ENCODE assay signal across 22 cellular contexts in the genomic region with DNA sequence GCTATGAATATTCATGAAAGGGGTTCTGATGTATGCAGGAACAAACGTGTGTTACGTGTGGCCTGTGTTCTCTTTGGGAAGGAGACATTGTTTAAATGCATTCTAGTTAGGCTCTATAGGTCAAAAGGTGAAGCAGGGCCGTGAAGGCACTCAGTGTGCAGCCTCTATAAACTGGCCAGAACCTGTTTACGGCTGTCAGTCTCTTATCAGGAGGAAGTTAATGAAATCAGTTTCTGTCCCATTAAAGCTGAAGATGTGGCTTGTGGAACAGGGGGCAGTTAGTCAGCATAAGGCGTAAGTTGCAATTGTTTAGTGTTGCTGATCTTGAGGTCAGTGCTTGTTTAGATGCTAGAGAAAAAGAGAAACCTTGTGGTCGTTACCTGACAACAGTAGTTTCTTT.
DNase-seq lines count a peak whose midpoint lies in the region; ATAC-seq, FAIRE-seq and TF ChIP-seq lines count a peak whose summit lies in the region.
"Had no signal": no experiment of that assay in that cellular context is flagged by ENCODE, and none has a peak within 500 bp of the region (broad histone marks: within the 10 kb centered on the region; RNA-seq: fewer than 3 reads in every experiment).

No MANE protein-coding gene starts in this region.

- DNase-seq in HTR-8/SVneo (ENCODE audit: insufficient read length, low spot score), result no peak
- peak; percentile 14 for DNase-seq in OCI-M1 (lab: John Stamatoyannopoulos, UW)
- peak; percentile 23 for DNase-seq in endodermal cell
- DNase-seq in small intestine, result peak; percentile 48
- DNase-seq in stimulated activated CD4-positive, alpha-beta T cell treated with anti-CD3 and anti-CD28 coated beads, Interleukin-4, amount 100 ng/mL, for 1 hour, result no peak
- DNase-seq in LoVo (ENCODE audit: low spot score), result no peak
- DNase-seq: ACHN; C1 segment of cervical spinal cord; CD8-positive, alpha-beta memory T cell; DMS53; Kasumi-1; NCI-H1105 treated with DMSO at 0.1 percent for 48 hours; NCI-H1694; NCI-H2107; NCI-H2227 treated with DMSO at 0.1 percent for 48 hours; NCI-H524; Right ventricle myocardium superior had no signal

- no peak overlapping the region for H3K4me3 Mint-ChIP-seq in endodermal cell
- H3K4me3 Mint-ChIP-seq: CD8-positive, alpha-beta memory T cell; IgD-negative memory B cell had no signal

- ATAC-seq in HG03025 (IDR thresholded peaks at IDR 0.05; ENCODE audit: low FRiP score, unreplicated experiment) (no peak), GM21367 (IDR thresholded peaks at IDR 0.05; ENCODE audit: unreplicated experiment) (no peak)

- H3K4me3 ChIP-seq in endodermal cell (ENCODE audit: low read length), result no peak overlapping the region
- H3K4me3 ChIP-seq in small intestine (ENCODE audit: low read depth in 1 of 2, low read length in 2 of 2), result no peak overlapping the region
- H3K4me3 ChIP-seq: SK-N-MC had no signal

- H3K27me3 ChIP-seq in endodermal cell (ENCODE audit: control insufficient read depth, insufficient read depth, low read length, poor library complexity, severe bottlenecking) (no peaks in the 10 kb centered on the region), small intestine (ENCODE audit: control insufficient read depth in 2 of 2, insufficient read depth in 2 of 2, low read length in 2 of 2) (no peaks in the 10 kb centered on the region)

- H3K9me3 ChIP-seq in endodermal cell (ENCODE audit: control insufficient read depth, low read length) (no peaks in the 10 kb centered on the region), small intestine (ENCODE audit: control insufficient read depth, low read depth) (no peaks in the 10 kb centered on the region)

- no peaks in the 10 kb centered on the region for H3K4me1 ChIP-seq in endodermal cell (ENCODE audit: control insufficient read depth, insufficient read depth, low read length)
- H3K4me1 ChIP-seq in small intestine (ENCODE audit: control insufficient read depth in 2 of 2, insufficient read depth in 1 of 2, low read depth in 1 of 2, low read length in 1 of 2), result peaks cover 0 to 4% of the 10 kb centered on the region in 2 donors

- TF ChIP-seq CTCF in endodermal cell (conservative IDR thresholded peaks at IDR 0.05), result no peak

- no peaks in the 10 kb centered on the region for H3K36me3 ChIP-seq in endodermal cell (ENCODE audit: control insufficient read depth, insufficient read depth, low read length)
- H3K36me3 ChIP-seq in small intestine (ENCODE audit: control insufficient read depth in 2 of 2, insufficient read depth in 2 of 2, low read length in 2 of 2), result no peaks in the 10 kb centered on the region

- H3K4me1 Mint-ChIP-seq in endodermal cell, result peaks cover 5% of the 10 kb centered on the region

- no peak overlapping the region for H3K9ac ChIP-seq in endodermal cell (ENCODE audit: extremely low read depth, low read length, poor library complexity, severe bottlenecking)

- no peaks in the 10 kb centered on the region for H3K9me3 Mint-ChIP-seq in endodermal cell
- H3K9me3 Mint-ChIP-seq: CD8-positive, alpha-beta memory T cell; IgD-negative memory B cell had no signal

- no peak overlapping the region for H3K27ac Mint-ChIP-seq in endodermal cell
- H3K27ac Mint-ChIP-seq: CD8-positive, alpha-beta memory T cell; IgD-negative memory B cell had no signal

- H3K27me3 Mint-ChIP-seq in endodermal cell (ENCODE audit: insufficient read depth), result peaks cover 13% of the 10 kb centered on the region

- WGBS in endodermal cell (ENCODE audit: insufficient coverage in 1 of 2, insufficient read length in 1 of 2), 2 experiments, result 63 to 88% methylated on average over 6 of the region's 6 CpGs
- 38 to 57% (median 52%) methylated on average over 6 of the region's 6 CpGs for WGBS in small intestine, 3 donors

- H3K27ac ChIP-seq in endodermal cell (ENCODE audit: low read depth, low read length) (no peak overlapping the region), small intestine (ENCODE audit: low read depth in 1 of 2, low read length in 1 of 2) (no peak overlapping the region)
- H3K27ac ChIP-seq: SK-N-MC had no signal

- no peaks in the 10 kb centered on the region for H3K36me3 Mint-ChIP-seq in endodermal cell (ENCODE audit: low read depth)
- H3K36me3 Mint-ChIP-seq: IgD-negative memory B cell had no signal

- FAIRE-seq in HTR-8/SVneo (lab: Jason Lieb, UNC) (peak; percentile 89), small intestine (lab: Jason Lieb, UNC) (no peak)
- FAIRE-seq: H54 had no signal

Comparison
In these comparisons a context has a peak if more than half of its experiments do, and no peak if none do; other contexts are left out.
1. DNase-seq: peak in OCI-M1 (single experiment), endodermal cell (single experiment) and small intestine (single experiment); none in HTR-8/SVneo (single experiment), stimulated activated CD4-positive, alpha-beta T cell treated with anti-CD3 and anti-CD28 coated beads, Interleukin-4, amount 100 ng/mL, for 1 hour (single experiment) and LoVo (single experiment).